Comparison of ENCODE assay signal across 25 cellular contexts in genomic region chr4:125911481-125911880, GRCh38.
A peak's percentile ranks its signal among the peaks of the same experiment; 100 is the strongest.
DNase-seq lines count a peak whose midpoint lies in the region; FAIRE-seq and TF ChIP-seq lines count a peak whose summit lies in the region.
"Had no signal": no experiment of that assay in that cellular context is flagged by ENCODE, and none has a peak within 500 bp of the region (broad histone marks: within the 10 kb centered on the region; RNA-seq: fewer than 3 reads in every experiment).

No MANE protein-coding gene starts in this region.

- no peak overlapping the region for H2BK20ac ChIP-seq in H1 (ENCODE audit: low read length)

- no peak for TF ChIP-seq POLR2A in H1 (IDR thresholded peaks at IDR 0.05; ENCODE audit: control extremely low read depth in 1 of 2, low read depth in 2 of 2, low read length in 2 of 2)

- H2AFZ ChIP-seq in H1 (ENCODE audit: low read length), result no peak overlapping the region
- H2AFZ ChIP-seq: GM23248 had no signal

- CTCF ChIA-PET in H1 (lab: Charles Lee; ENCODE audit: partially characterized antibody), result interaction anchor here (1.5 kb wide), 1 partner anchor 21 kb away, joined by 5 read pairs; no protein-coding TSS in a partner anchor

- peak; percentile 50 for FAIRE-seq in H1 (lab: Jason Lieb, UNC)
- FAIRE-seq: A549, G401.6, GM12892, GM19239, H54 had no signal

- no peaks in the 10 kb centered on the region for H3K79me1 ChIP-seq in H1 (ENCODE audit: low read depth, low read length)

- 0 out of 2 replicates have a peak, but pooled peaks cover 9% of the 10 kb centered on the region for H3K9me3 ChIP-seq in HUES64 (ENCODE audit: insufficient read depth, low read depth, low read length)
- peaks cover 4 to 5% of the 10 kb centered on the region in 2 experiments; a peak in 2 of 4 replicates for H3K9me3 ChIP-seq in H1 (ENCODE audit: insufficient read depth in 2 of 2, low read depth in 1 of 2, low read length in 1 of 2)
- H3K9me3 ChIP-seq: A549; BE2C; BLaER1 treated with 17β-estradiol and CSF1 and Interleukin-3, amounts not matched to agents 10 nM and 100 nM; HAP-1 had no signal

- H3K9me3 Mint-ChIP-seq in activated T-cell treated with anti-CD3 and anti-CD28 coated beads, Interleukin-2, amount 50 U/mL, for 24 hours, result peaks cover 6% of the 10 kb centered on the region
- H3K9me3 Mint-ChIP-seq: HFFc6 had no signal

- DNase-seq in H1 (ENCODE audit: low read depth in 1 of 2, low spot score in 2 of 2), result no peak
- DNase-seq in iPS DF 4.7 (ENCODE audit: extremely low read depth, low spot score), result peak; percentile 28
- no peak for DNase-seq in activated CD4-positive, CD25-positive, alpha-beta regulatory T cell treated with anti-CD3 and anti-CD28 coated beads, Interleukin-2, amount 50 U/mL, for 72 hours
- DNase-seq in DMS79 (lab: John Stamatoyannopoulos, UW), result no peak
- no peak for DNase-seq in activated T-cell treated with anti-CD3 and anti-CD28 coated beads, Interleukin-2, amount 50 U/mL, for 24 hours
- DNase-seq: 8988T; ACHN; AML-193; BE2C; Calu3; CD4-positive, alpha-beta T cell; CD8-positive, alpha-beta memory T cell; DMS53; DND-41; GM23248; HFFc6 had no signal

- no peak overlapping the region for H3K27ac Mint-ChIP-seq in activated T-cell treated with anti-CD3 and anti-CD28 coated beads, Interleukin-2, amount 50 U/mL, for 24 hours
- H3K27ac Mint-ChIP-seq: CD14-positive monocyte; CD4-positive, alpha-beta T cell; CD8-positive, alpha-beta memory T cell; HFFc6 had no signal

- H2BK12ac ChIP-seq in H1 (ENCODE audit: low read depth, low read length), result no peak overlapping the region

- no peak for TF ChIP-seq CTCF in H1 (IDR thresholded peaks at IDR 0.05; ENCODE audit: control extremely low read depth in 1 of 3, insufficient read depth in 1 of 3, low read depth in 1 of 3, low read length in 3 of 3)

- POLR2A ChIA-PET in H1 (lab: Charles Lee; ENCODE audit: partially characterized antibody), result interaction anchor here (0.6 kb wide), 1 partner anchor 1871 kb away, joined by 3 read pairs; no protein-coding TSS in a partner anchor

- H3K56ac ChIP-seq in H1 (replicated peaks; ENCODE audit: insufficient read length, low read depth, low read length), result no peak overlapping the region

- H2BK15ac ChIP-seq in H1 (ENCODE audit: low read length), result no peak overlapping the region

- no peak overlapping the region for H2BK120ac ChIP-seq in H1 (replicated peaks; ENCODE audit: low read depth, low read length)

- no peak overlapping the region for H3K4me3 Mint-ChIP-seq in activated T-cell treated with anti-CD3 and anti-CD28 coated beads, Interleukin-2, amount 50 U/mL, for 24 hours
- H3K4me3 Mint-ChIP-seq: CD14-positive monocyte; CD4-positive, alpha-beta T cell; CD8-positive, alpha-beta memory T cell; HFFc6 had no signal

- H3K4me3 ChIP-seq in HUES64 (ENCODE audit: low read length) (no peak overlapping the region), H1 (ENCODE audit: extremely low read depth in 1 of 4, insufficient read depth in 2 of 4, low read depth in 3 of 4, low read length in 4 of 4) (no peak overlapping the region)
- H3K4me3 ChIP-seq: A549; BLaER1 treated with 17β-estradiol and CSF1 and Interleukin-3, amounts not matched to agents 10 nM and 100 nM; GM23248; HAP-1 had no signal

- H3K23ac ChIP-seq in H1 (ENCODE audit: insufficient read length), result no peak overlapping the region

- no peak overlapping the region for H3K4me2 ChIP-seq in H1 (ENCODE audit: insufficient read depth in 1 of 2, low read depth in 2 of 2, low read length in 2 of 2)
- H3K4me2 ChIP-seq: A549; BLaER1 treated with 17β-estradiol and CSF1 and Interleukin-3, amounts not matched to agents 10 nM and 100 nM had no signal

- H3K36me3 ChIP-seq in HUES64 (ENCODE audit: insufficient read depth, low read length), result no peaks in the 10 kb centered on the region
- H3K36me3 ChIP-seq in H1 (ENCODE audit: control insufficient read depth in 2 of 4, insufficient read depth in 4 of 4, low read length in 3 of 4), result no peaks in the 10 kb centered on the region
- H3K36me3 ChIP-seq: BE2C; BLaER1 treated with 17β-estradiol and CSF1 and Interleukin-3, amounts not matched to agents 10 nM and 100 nM; HAP-1 had no signal

- H3K27ac ChIP-seq in HUES64 (ENCODE audit: low read depth, low read length), result peak overlapping the region; percentile 57; the same call in 1 of the 2 replicates
- H3K27ac ChIP-seq in H1 (ENCODE audit: low read depth, low read length), result 0 out of 2 replicates have a peak overlapping the region, but pooled peaks have one; percentile 11
- H3K27ac ChIP-seq: A549; BLaER1 treated with 17β-estradiol and CSF1 and Interleukin-3, amounts not matched to agents 10 nM and 100 nM; GM23248 had no signal

- H3K4me1 Mint-ChIP-seq in activated T-cell treated with anti-CD3 and anti-CD28 coated beads, Interleukin-2, amount 50 U/mL, for 24 hours (ENCODE audit: low read depth), result no peaks in the 10 kb centered on the region
- H3K4me1 Mint-ChIP-seq: CD14-positive monocyte; CD8-positive, alpha-beta memory T cell had no signal

- H2BK5ac ChIP-seq in H1 (ENCODE audit: low read depth, low read length), result no peak overlapping the region; the same call in 1 of the 2 replicates

- H3K4ac ChIP-seq in H1 (replicated peaks; ENCODE audit: insufficient read length, low read depth, low read length), result no peak overlapping the region

- H3K14ac ChIP-seq in H1 (ENCODE audit: insufficient read length), result no peak overlapping the region

- no peak overlapping the region for H2AK5ac ChIP-seq in H1 (ENCODE audit: low read depth, low read length)

- TF ChIP-seq EP300 in H1 (IDR thresholded peaks at IDR 0.05; ENCODE audit: borderline replicate concordance in 1 of 2, low read depth in 2 of 2, low read length in 2 of 2), result no peak

- no peaks in the 10 kb centered on the region for H3K36me3 Mint-ChIP-seq in activated T-cell treated with anti-CD3 and anti-CD28 coated beads, Interleukin-2, amount 50 U/mL, for 24 hours (ENCODE audit: low read depth)
- H3K36me3 Mint-ChIP-seq: CD14-positive monocyte; CD8-positive, alpha-beta memory T cell had no signal

- H3K4me1 ChIP-seq in HUES64 (ENCODE audit: insufficient read depth, low read length), result no peaks in the 10 kb centered on the region
- peaks cover 0 to 2% (median 0%) of the 10 kb centered on the region in 4 experiments; a peak in 1 of 7 replicates for H3K4me1 ChIP-seq in H1 (replicated peaks in 1 of 4; ENCODE audit: control insufficient read depth in 3 of 4, insufficient read depth in 4 of 4, low read length in 3 of 4)
- H3K4me1 ChIP-seq: A549; BE2C; BLaER1 treated with 17β-estradiol and CSF1 and Interleukin-3, amounts not matched to agents 10 nM and 100 nM had no signal

- no peak overlapping the region for H4K8ac ChIP-seq in H1 (ENCODE audit: extremely low read depth, insufficient read depth, low read length)

- no peaks in the 10 kb centered on the region for H3K27me3 ChIP-seq in HUES64 (ENCODE audit: insufficient read depth, low read length)
- H3K27me3 ChIP-seq in H1 (replicated peaks in 1 of 4; ENCODE audit: control insufficient read depth in 3 of 4, extremely low read depth in 1 of 4, insufficient read depth in 3 of 4, low read length in 3 of 4), result no peaks in the 10 kb centered on the region
- H3K27me3 ChIP-seq: BE2C; BLaER1 treated with 17β-estradiol and CSF1 and Interleukin-3, amounts not matched to agents 10 nM and 100 nM had no signal

- no peak overlapping the region for H3K18ac ChIP-seq in H1 (ENCODE audit: extremely low read depth, low read length)

- H4K20me1 ChIP-seq in H1 (replicated peaks in 1 of 2; ENCODE audit: control insufficient read depth in 1 of 2, insufficient read depth in 2 of 2, low read length in 2 of 2), result no peaks in the 10 kb centered on the region
- H4K20me1 ChIP-seq: BLaER1 treated with 17β-estradiol and CSF1 and Interleukin-3, amounts not matched to agents 10 nM and 100 nM had no signal

- H3K23me2 ChIP-seq in H1 (ENCODE audit: low read depth, low read length), result no peaks in the 10 kb centered on the region

- no peak for TF ChIP-seq RAD21 in H1 (IDR thresholded peaks at IDR 0.05 in 1 of 2, conservative IDR thresholded peaks at IDR 0.05 in 1 of 2; ENCODE audit: low read depth in 2 of 2, low read length in 2 of 2)

- H3K9ac ChIP-seq in HUES64 (ENCODE audit: low read depth, low read length) (no peak overlapping the region), H1 (replicated peaks in 1 of 4; ENCODE audit: extremely low read depth in 1 of 4, low read depth in 3 of 4, low read length in 3 of 4) (no peak overlapping the region)
- H3K9ac ChIP-seq: BLaER1 treated with 17β-estradiol and CSF1 and Interleukin-3, amounts not matched to agents 10 nM and 100 nM; GM23248 had no signal

- no peak overlapping the region for H4K91ac ChIP-seq in H1 (replicated peaks; ENCODE audit: insufficient read length, low read length)

- H3K79me2 ChIP-seq in H1 (ENCODE audit: control insufficient read depth in 1 of 2, insufficient read depth in 2 of 2, low read length in 2 of 2), result no peaks in the 10 kb centered on the region

- H3K27me3 Mint-ChIP-seq in activated T-cell treated with anti-CD3 and anti-CD28 coated beads, Interleukin-2, amount 50 U/mL, for 24 hours, result no peaks in the 10 kb centered on the region
- H3K27me3 Mint-ChIP-seq: CD4-positive, alpha-beta T cell; CD8-positive, alpha-beta memory T cell had no signal

- H4K5ac ChIP-seq in H1 (ENCODE audit: insufficient read length, low read depth, low read length), result no peak overlapping the region

TF ChIP-seq in H1, 55 proteins besides CTCF, POLR2A, EP300 and RAD21:
- TF ChIP-seq POLR2AphosphoS5 (IDR thresholded peaks at IDR 0.05; ENCODE audit: low read depth, low read length), result no peak
- TF ChIP-seq TBP (IDR thresholded peaks at IDR 0.05; ENCODE audit: low read depth, low read length), result no peak
- TF ChIP-seq SUZ12 (IDR thresholded peaks at IDR 0.05; ENCODE audit: low read length), result no peak
- no peak for TF ChIP-seq GABPA (IDR thresholded peaks at IDR 0.05; ENCODE audit: borderline replicate concordance, insufficient read depth, low read length)
- no peak for TF ChIP-seq MAX (IDR thresholded peaks at IDR 0.05)
- TF ChIP-seq BRCA1 (IDR thresholded peaks at IDR 0.05; ENCODE audit: low read depth, low read length), result no peak
- TF ChIP-seq TEAD4 (IDR thresholded peaks at IDR 0.05; ENCODE audit: low read depth, low read length), result no peak
- TF ChIP-seq EGR1 (IDR thresholded peaks at IDR 0.05; ENCODE audit: borderline replicate concordance, low read depth, low read length), result no peak
